In genomic region chr2:128564131-128564530, GRCh38 we compare ENCODE assay signal across 22 cellular contexts.
"Had no signal": no experiment of that assay in that cellular context is flagged by ENCODE, and none has a peak within 500 bp of the region (broad histone marks: within the 10 kb centered on the region; RNA-seq: fewer than 3 reads in every experiment).

No MANE protein-coding gene starts in this region.

- DNase-seq: dorsolateral prefrontal cortex; effector memory CD8-positive, alpha-beta T cell; esophagus squamous epithelium; foreskin keratinocyte; immature natural killer cell; lower lobe of right lung; mesendoderm; naive thymus-derived CD8-positive, alpha-beta T cell; stimulated activated CD4-positive, alpha-beta T cell treated with anti-CD3 and anti-CD28 coated beads, Interleukin-4, amount 100 ng/mL, for 4 hours; stimulated activated naive CD4-positive, alpha-beta T cell; stomach had no signal

- H3K27ac ChIP-seq: dorsolateral prefrontal cortex, epithelial cell of prostate, foreskin keratinocyte, left ventricle myocardium inferior, lower lobe of right lung, neutrophil, ovary, right atrium auricular region, stomach had no signal

- H3K9me3 ChIP-seq: esophagus squamous epithelium, left ventricle myocardium inferior, lower lobe of right lung, mucosa of descending colon, neutrophil, ovary, right atrium auricular region, sigmoid colon, stomach, thoracic aorta had no signal

- H3K4me3 ChIP-seq: coronary artery, dorsolateral prefrontal cortex, esophagus squamous epithelium, left ventricle myocardium inferior, lower lobe of right lung, mucosa of descending colon, ovary, right atrium auricular region, sigmoid colon, skin epidermis, stomach, thoracic aorta had no signal

- ATAC-seq: effector memory CD8-positive, alpha-beta T cell; foreskin keratinocyte; naive thymus-derived CD8-positive, alpha-beta T cell had no signal

- FAIRE-seq: keratinocyte had no signal

- H3K36me3 ChIP-seq: esophagus squamous epithelium, left ventricle myocardium inferior, lower lobe of right lung, neutrophil, ovary, right atrium auricular region, sigmoid colon, stomach, thoracic aorta had no signal

- H3K27me3 ChIP-seq: dorsolateral prefrontal cortex, esophagus squamous epithelium, neutrophil, ovary, right atrium auricular region, sigmoid colon, stomach had no signal

- H3K4me1 ChIP-seq: foreskin keratinocyte, lower lobe of right lung had no signal
